ENCODE assay signal across 8 cellular contexts in genomic region chr22:30397656-30398635, GRCh38. TPM values are rescaled to one million over a fixed set of nuclear protein-coding genes. Genes with fewer than 3 reads are reported as not detected.
DNase-seq lines count a peak whose midpoint lies in the region; ATAC-seq, FAIRE-seq and TF ChIP-seq lines count a peak whose summit lies in the region.

No MANE protein-coding gene starts in this region.

- H3K4me1 ChIP-seq in CD4-positive, CD25-positive, alpha-beta regulatory T cell (ENCODE audit: control insufficient read depth, insufficient read depth, low read length, poor library complexity, severe bottlenecking): peaks cover 27% of the 10 kb centered on the region
- H3K4me1 ChIP-seq in PC-3 (ENCODE audit: insufficient read depth, low read length) (peaks cover 8% of the 10 kb centered on the region), endothelial cell of umbilical vein (ENCODE audit: control insufficient read depth, extremely low read depth, insufficient read depth, low read length) (peaks cover 16% of the 10 kb centered on the region), neural progenitor cell (peaks cover 31% of the 10 kb centered on the region)

- peak overlapping the region; percentile 58 for H2AFZ ChIP-seq in PC-3 (ENCODE audit: low read length)
- H2AFZ ChIP-seq in endothelial cell of umbilical vein (ENCODE audit: low read depth, low read length): no peak overlapping the region
- no peak overlapping the region for H2AFZ ChIP-seq in neural progenitor cell (replicated peaks)

- ATAC-seq in CD4-positive, CD25-positive, alpha-beta regulatory T cell (ENCODE audit: low read depth in 2 of 2): no peak
- ATAC-seq in PC-3 (peak; percentile 8; the same call in 1 of the 2 replicates), GM19455 (IDR thresholded peaks at IDR 0.05; ENCODE audit: unreplicated experiment) (no peak), HG02678 (IDR thresholded peaks at IDR 0.05; ENCODE audit: unreplicated experiment) (no peak)

- peak overlapping the region; percentile 78 to 91 (median 81) for H3K4me3 Mint-ChIP-seq in CD4-positive, CD25-positive, alpha-beta regulatory T cell
- peak overlapping the region; percentile 89 for H3K4me3 Mint-ChIP-seq in neural progenitor cell

- no peak overlapping the region for H3K27ac ChIP-seq in CD4-positive, CD25-positive, alpha-beta regulatory T cell (ENCODE audit: insufficient read depth, low read length, poor library complexity, severe bottlenecking)
- H3K27ac ChIP-seq in PC-3 (ENCODE audit: low read length): no peak overlapping the region
- H3K27ac ChIP-seq in endothelial cell of umbilical vein (ENCODE audit: insufficient read depth, low read depth, low read length): no peak overlapping the region
- H3K27ac ChIP-seq in neural progenitor cell: no peak overlapping the region

- H3K9ac ChIP-seq in PC-3 (ENCODE audit: low read length) (peak overlapping the region; percentile 70), endothelial cell of umbilical vein (replicated peaks; ENCODE audit: extremely low read depth, insufficient read depth, low read length) (peak overlapping the region; percentile 25), neural progenitor cell (no peak overlapping the region)

- no peak overlapping the region for H3K4me3 ChIP-seq in CD4-positive, CD25-positive, alpha-beta regulatory T cell (ENCODE audit: low read depth, low read length)
- peak overlapping the region; percentile 87 for H3K4me3 ChIP-seq in PC-3 (ENCODE audit: low read length)
- peak overlapping the region; percentile 61 to 86 (median 79) for H3K4me3 ChIP-seq in endothelial cell of umbilical vein (replicated peaks in 1 of 3; ENCODE audit: insufficient read depth in 1 of 3, low read depth in 1 of 3, low read length in 3 of 3)
- H3K4me3 ChIP-seq in neural progenitor cell: peak overlapping the region; percentile 68

- no peak for TF ChIP-seq CTCF in PC-3 (conservative IDR thresholded peaks at IDR 0.05; ENCODE audit: low read depth, low read length)
- TF ChIP-seq CTCF in endothelial cell of umbilical vein (IDR thresholded peaks at IDR 0.05; ENCODE audit: extremely low read depth in 1 of 2, insufficient read depth in 1 of 2, low read depth in 1 of 2, low read length in 2 of 2): no peak
- TF ChIP-seq CTCF in neural progenitor cell (IDR thresholded peaks at IDR 0.05): no peak

- no peak for TF ChIP-seq POLR2A in endothelial cell of umbilical vein (IDR thresholded peaks at IDR 0.05; ENCODE audit: low read depth, low read length)

- H3K9me3 Mint-ChIP-seq in CD4-positive, CD25-positive, alpha-beta regulatory T cell: peaks cover 0 to 1% (median 0%) of the 10 kb centered on the region in 7 donors
- no peaks in the 10 kb centered on the region for H3K9me3 Mint-ChIP-seq in neural progenitor cell

- BruUV-seq in PC-3 (replicated peaks; lab: Mats Ljungman, UMichigan) (no TSS peak), endothelial cell of umbilical vein (replicated peaks; lab: Mats Ljungman, UMichigan) (no TSS peak)

- H3K9me2 ChIP-seq in PC-3 (replicated peaks; ENCODE audit: low read length): no peaks in the 10 kb centered on the region

- peaks cover 5% of the 10 kb centered on the region for H3K27me3 ChIP-seq in CD4-positive, CD25-positive, alpha-beta regulatory T cell (ENCODE audit: control insufficient read depth, insufficient read depth, low read length)
- H3K27me3 ChIP-seq in PC-3 (ENCODE audit: low read length): no peaks in the 10 kb centered on the region
- H3K27me3 ChIP-seq in endothelial cell of umbilical vein (ENCODE audit: control insufficient read depth in 2 of 2, insufficient read depth in 2 of 2, low read length in 2 of 2): no peaks in the 10 kb centered on the region
- peaks cover 43% of the 10 kb centered on the region for H3K27me3 ChIP-seq in neural progenitor cell

- no peaks in the 10 kb centered on the region for H3K36me3 ChIP-seq in CD4-positive, CD25-positive, alpha-beta regulatory T cell (ENCODE audit: control insufficient read depth, insufficient read depth, low read length)
- H3K36me3 ChIP-seq in PC-3 (ENCODE audit: low read depth, low read length): no peaks in the 10 kb centered on the region
- H3K36me3 ChIP-seq in endothelial cell of umbilical vein (ENCODE audit: control insufficient read depth in 2 of 2, extremely low read depth in 1 of 2, insufficient read depth in 2 of 2, low read length in 2 of 2): peaks cover 0 to 7% of the 10 kb centered on the region in 2 experiments
- H3K36me3 ChIP-seq in neural progenitor cell: no peaks in the 10 kb centered on the region

- dilution Hi-C loops in endothelial cell of umbilical vein (cut with MboI; ENCODE audit: extremely low pct_ligation_motif_present, low sequenced_read_pairs): no loop called here

- peaks cover 0 to 32% (median 20%) of the 10 kb centered on the region in 4 donors for H3K4me1 Mint-ChIP-seq in CD4-positive, CD25-positive, alpha-beta regulatory T cell
- peaks cover 52% of the 10 kb centered on the region for H3K4me1 Mint-ChIP-seq in neural progenitor cell

- peaks cover 6% of the 10 kb centered on the region; the same call in 1 of the 2 replicates for H4K20me1 ChIP-seq in PC-3 (ENCODE audit: low read length)
- H4K20me1 ChIP-seq in endothelial cell of umbilical vein (replicated peaks; ENCODE audit: control insufficient read depth, extremely low read depth, insufficient read depth, low read length): no peaks in the 10 kb centered on the region
- no peaks in the 10 kb centered on the region for H4K20me1 ChIP-seq in neural progenitor cell (ENCODE audit: low read depth)

- CTCF ChIA-PET in PC-3 (lab: Charles Lee): interaction anchor here (1.4 kb wide), 1 partner anchor 110 kb away, joined by 3 read pairs; no protein-coding TSS in a partner anchor
- CTCF ChIA-PET in endothelial cell of umbilical vein (lab: Charles Lee): interaction anchor here (0.7 to 5.2 kb wide), 10 partner anchors 9 to 110 kb away, joined by 3 to 52 read pairs (median 14); partner anchors contain the start of genes MTFP1 and RNF215

- H3K36me3 Mint-ChIP-seq in CD4-positive, CD25-positive, alpha-beta regulatory T cell: no peaks in the 10 kb centered on the region
- no peaks in the 10 kb centered on the region for H3K36me3 Mint-ChIP-seq in neural progenitor cell

- POLR2A ChIA-PET in PC-3 (lab: Charles Lee; ENCODE audit: unreplicated experiment): interaction anchor here (1.3 kb wide), 1 partner anchor 26 kb away, joined by 5 read pairs; no protein-coding TSS in a partner anchor
- POLR2A ChIA-PET in endothelial cell of umbilical vein (lab: Charles Lee): interaction anchor here (1.0 to 1.8 kb wide), 4 partner anchors 11 to 29 kb away, joined by 4 to 5 read pairs (median 5); no protein-coding TSS in a partner anchor

- H3K79me2 ChIP-seq in PC-3 (ENCODE audit: low read length) (peaks cover 25% of the 10 kb centered on the region), endothelial cell of umbilical vein (ENCODE audit: control insufficient read depth, insufficient read depth, low read length) (peaks cover 39% of the 10 kb centered on the region), neural progenitor cell (ENCODE audit: low read depth) (no peaks in the 10 kb centered on the region)

- DNase-seq in CD4-positive, CD25-positive, alpha-beta regulatory T cell: no peak
- DNase-seq in PC-3 (peak; percentile 3), endothelial cell of umbilical vein (ENCODE audit: low read depth, low spot score) (peak; percentile 20), neural progenitor cell (ENCODE audit: low spot score) (peak; percentile 18), anterior cingulate cortex (lab: John Stamatoyannopoulos, UW) (no peak), AG08396 (ENCODE audit: low spot score) (no peak)

- peak; percentile 62 for FAIRE-seq in endothelial cell of umbilical vein (lab: Jason Lieb, UNC)

- no peaks in the 10 kb centered on the region for H3K9me1 ChIP-seq in endothelial cell of umbilical vein (replicated peaks; ENCODE audit: control insufficient read depth, extremely low read depth, insufficient read depth, low read length)

- peak overlapping the region; percentile 97 for H3K4me2 ChIP-seq in PC-3 (ENCODE audit: low read length)
- peak overlapping the region; percentile 81 for H3K4me2 ChIP-seq in endothelial cell of umbilical vein (ENCODE audit: insufficient read depth, low read length)
- peak overlapping the region; percentile 94 for H3K4me2 ChIP-seq in neural progenitor cell

- intact Hi-C loops in PC-3 (cut with micrococcal nuclease): no loop called here
- intact Hi-C loops in endothelial cell of umbilical vein (cut with micrococcal nuclease): loop anchor here (1.0 kb wide), 2 partner anchors 22 to 28 kb away; no protein-coding TSS in a partner anchor

- peak overlapping the region; percentile 60 to 75 (median 66) for H3K27ac Mint-ChIP-seq in CD4-positive, CD25-positive, alpha-beta regulatory T cell
- no peak overlapping the region for H3K27ac Mint-ChIP-seq in neural progenitor cell

- no peaks in the 10 kb centered on the region for H3F3A ChIP-seq in PC-3 (ENCODE audit: low read length, unreplicated experiment)
- peaks cover 31% of the 10 kb centered on the region for H3F3A ChIP-seq in neural progenitor cell (ENCODE audit: low read depth)

- no peaks in the 10 kb centered on the region for H3K9me3 ChIP-seq in CD4-positive, CD25-positive, alpha-beta regulatory T cell (ENCODE audit: control insufficient read depth in 2 of 2, low read length in 2 of 2)
- H3K9me3 ChIP-seq in PC-3 (ENCODE audit: low read length): no peaks in the 10 kb centered on the region
- H3K9me3 ChIP-seq in endothelial cell of umbilical vein (replicated peaks; ENCODE audit: control insufficient read depth, insufficient read depth, low read length): no peaks in the 10 kb centered on the region
- H3K9me3 ChIP-seq in neural progenitor cell (ENCODE audit: low read depth): no peaks in the 10 kb centered on the region

- H3K27me3 Mint-ChIP-seq in CD4-positive, CD25-positive, alpha-beta regulatory T cell: peaks cover 24% of the 10 kb centered on the region
- peaks cover 2% of the 10 kb centered on the region for H3K27me3 Mint-ChIP-seq in neural progenitor cell (ENCODE audit: insufficient read depth, low read depth)

RNA-seq across cellular contexts. Expression of gene SEC14L2, which starts 1.1 kb away (rescaled TPM):
- total RNA-seq in CD4-positive, CD25-positive, alpha-beta regulatory T cell: 69.0 TPM
- 1 to 10 TPM; 3.1 to 5.8 (median 3.7) TPM for polyA plus RNA-seq in CD4-positive, CD25-positive, alpha-beta regulatory T cell
- 9.7 and 16.8 TPM in 2 replicates for total RNA-seq in PC-3 (2014; rRNA removed)
- total RNA-seq in endothelial cell of umbilical vein: 22.7 and 28.8 TPM in 2 replicates
- 22.5 and 24.0 TPM in 2 replicates for polyA plus RNA-seq in endothelial cell of umbilical vein
- 32.7 and 34.4 TPM in 2 replicates for polyA plus RNA-seq in endothelial cell of umbilical vein (2011; cell fraction: cytosol; rRNA removed)
- 45.3 and 46.8 TPM in 2 replicates for polyA plus RNA-seq in endothelial cell of umbilical vein (2011; cell fraction: nucleus; rRNA removed)
- polyA plus RNA-seq in endothelial cell of umbilical vein (2012): 22.1 and 26.8 TPM in 2 replicates
- 38.3 and 59.6 TPM in 2 replicates for polyA minus RNA-seq in endothelial cell of umbilical vein
- 2.0 TPM for polyA minus RNA-seq in endothelial cell of umbilical vein (2011; cell fraction: cytosol; rRNA and poly(A)+ RNA removed)
- polyA minus RNA-seq in endothelial cell of umbilical vein (2011; cell fraction: nucleus; rRNA and poly(A)+ RNA removed): 25.6 and 26.1 TPM in 2 replicates
- total RNA-seq in neural progenitor cell (ENCODE audit: low replicate concordance): 4.9 and 5.7 TPM in 2 replicates

RNA-seq across cellular contexts. Expression of gene RNF215, which starts 10.7 kb away (rescaled TPM):
- total RNA-seq in CD4-positive, CD25-positive, alpha-beta regulatory T cell: 13.1 TPM
- polyA plus RNA-seq in CD4-positive, CD25-positive, alpha-beta regulatory T cell: under 1 TPM; 0.23 to 0.50 (median 0.42) TPM
- total RNA-seq in PC-3 (2014; rRNA removed) (22.6 and 25.2 TPM in 2 replicates), endothelial cell of umbilical vein (24.4 and 26.9 TPM in 2 replicates), neural progenitor cell (ENCODE audit: low replicate concordance) (11.9 and 38.5 TPM in 2 replicates)
- 16.7 and 21.7 TPM in 2 replicates for polyA plus RNA-seq in endothelial cell of umbilical vein
- 7.9 and 11.9 TPM in 2 replicates for polyA plus RNA-seq in endothelial cell of umbilical vein (2011; cell fraction: cytosol; rRNA removed)
- polyA plus RNA-seq in endothelial cell of umbilical vein (2011; cell fraction: nucleus; rRNA removed): 54.6 and 61.2 TPM in 2 replicates
- polyA plus RNA-seq in endothelial cell of umbilical vein (2012): 14.1 and 23.1 TPM in 2 replicates
- polyA minus RNA-seq in endothelial cell of umbilical vein: 16.5 and 20.9 TPM in 2 replicates
- polyA minus RNA-seq in endothelial cell of umbilical vein (2011; cell fraction: cytosol; rRNA and poly(A)+ RNA removed): 3.4 TPM
- polyA minus RNA-seq in endothelial cell of umbilical vein (2011; cell fraction: nucleus; rRNA and poly(A)+ RNA removed): 14.1 and 18.8 TPM in 2 replicates

RNA-seq across cellular contexts. Expression of gene MTFP1, which starts 27.6 kb away (rescaled TPM):
- total RNA-seq in CD4-positive, CD25-positive, alpha-beta regulatory T cell: 111 TPM
- 10 to 100 TPM; 38.3 to 48.9 (median 43.8) TPM for polyA plus RNA-seq in CD4-positive, CD25-positive, alpha-beta regulatory T cell
- total RNA-seq in PC-3 (2014; rRNA removed): 59.3 and 65.7 TPM in 2 replicates
- total RNA-seq in endothelial cell of umbilical vein: 30.3 and 33.9 TPM in 2 replicates
- 41.9 and 55.4 TPM in 2 replicates for polyA plus RNA-seq in endothelial cell of umbilical vein
- 30.6 and 32.7 TPM in 2 replicates for polyA plus RNA-seq in endothelial cell of umbilical vein (2011; cell fraction: cytosol; rRNA removed)
- 20.6 and 21.5 TPM in 2 replicates for polyA plus RNA-seq in endothelial cell of umbilical vein (2011; cell fraction: nucleus; rRNA removed)
- polyA plus RNA-seq in endothelial cell of umbilical vein (2012): 19.4 and 24.2 TPM in 2 replicates
- 10.8 and 20.8 TPM in 2 replicates for polyA minus RNA-seq in endothelial cell of umbilical vein
- 35.0 TPM for polyA minus RNA-seq in endothelial cell of umbilical vein (2011; cell fraction: cytosol; rRNA and poly(A)+ RNA removed)
- 18.0 and 18.9 TPM in 2 replicates for polyA minus RNA-seq in endothelial cell of umbilical vein (2011; cell fraction: nucleus; rRNA and poly(A)+ RNA removed)
- total RNA-seq in neural progenitor cell (ENCODE audit: low replicate concordance): 29.9 and 67.9 TPM in 2 replicates

RNA-seq across cellular contexts. Expression of gene CCDC157, which starts 41.1 kb away (rescaled TPM):
- 7.1 TPM for total RNA-seq in CD4-positive, CD25-positive, alpha-beta regulatory T cell
- 1 to 10 TPM; 1.3 to 2.4 (median 1.9) TPM for polyA plus RNA-seq in CD4-positive, CD25-positive, alpha-beta regulatory T cell
- total RNA-seq in PC-3 (2014; rRNA removed) (1.5 and 3.5 TPM in 2 replicates), endothelial cell of umbilical vein (1.7 and 2.1 TPM in 2 replicates), neural progenitor cell (ENCODE audit: low replicate concordance) (3.7 and 11.1 TPM in 2 replicates)
- 3.1 and 3.7 TPM in 2 replicates for polyA plus RNA-seq in endothelial cell of umbilical vein
- 1.7 and 1.9 TPM in 2 replicates for polyA plus RNA-seq in endothelial cell of umbilical vein (2011; cell fraction: cytosol; rRNA removed)
- 2.9 and 4.0 TPM in 2 replicates for polyA plus RNA-seq in endothelial cell of umbilical vein (2011; cell fraction: nucleus; rRNA removed)
- 1.1 and 1.2 TPM in 2 replicates for polyA plus RNA-seq in endothelial cell of umbilical vein (2012)
- 1.8 and 2.0 TPM in 2 replicates for polyA minus RNA-seq in endothelial cell of umbilical vein
- polyA minus RNA-seq in endothelial cell of umbilical vein (2011; cell fraction: cytosol; rRNA and poly(A)+ RNA removed): 1.1 TPM
- polyA minus RNA-seq in endothelial cell of umbilical vein (2011; cell fraction: nucleus; rRNA and poly(A)+ RNA removed): 2.0 and 2.7 TPM in 2 replicates

RNA-seq across cellular contexts. Expression of gene SF3A1, which starts 41.3 kb away (rescaled TPM):
- total RNA-seq in CD4-positive, CD25-positive, alpha-beta regulatory T cell: 389 TPM
- 10 to 100 TPM; 66.6 to 78.6 (median 75.1) TPM for polyA plus RNA-seq in CD4-positive, CD25-positive, alpha-beta regulatory T cell
- total RNA-seq in PC-3 (2014; rRNA removed): 59.2 and 69.3 TPM in 2 replicates
- 173 and 187 TPM in 2 replicates for total RNA-seq in endothelial cell of umbilical vein
- 23.1 and 60.2 TPM in 2 replicates for polyA plus RNA-seq in endothelial cell of umbilical vein
- 55.6 and 76.1 TPM in 2 replicates for polyA plus RNA-seq in endothelial cell of umbilical vein (2011; cell fraction: cytosol; rRNA removed)
- polyA plus RNA-seq in endothelial cell of umbilical vein (2011; cell fraction: nucleus; rRNA removed): 109 and 122 TPM in 2 replicates
- 69.2 and 83.3 TPM in 2 replicates for polyA plus RNA-seq in endothelial cell of umbilical vein (2012)
- 92.2 and 107 TPM in 2 replicates for polyA minus RNA-seq in endothelial cell of umbilical vein
- 79.8 TPM for polyA minus RNA-seq in endothelial cell of umbilical vein (2011; cell fraction: cytosol; rRNA and poly(A)+ RNA removed)
- 95.4 and 95.8 TPM in 2 replicates for polyA minus RNA-seq in endothelial cell of umbilical vein (2011; cell fraction: nucleus; rRNA and poly(A)+ RNA removed)
- total RNA-seq in neural progenitor cell (ENCODE audit: low replicate concordance): 29.2 and 48.4 TPM in 2 replicates

Comparison
In these comparisons a context has a peak if more than half of its experiments do, and no peak if none do; other contexts are left out.
1. DNase-seq: peak in PC-3 (single experiment), endothelial cell of umbilical vein (single experiment) and neural progenitor cell (single experiment); none in CD4-positive, CD25-positive, alpha-beta regulatory T cell (0 of 3), anterior cingulate cortex (0 of 58) and AG08396 (single experiment).
2. Peak in every context shown above with its lines, with median percentiles within 50 percentile points of each other: H3K4me2 ChIP-seq.